Comparison of ENCODE assay signal across 9 cellular contexts in the genomic region with DNA sequence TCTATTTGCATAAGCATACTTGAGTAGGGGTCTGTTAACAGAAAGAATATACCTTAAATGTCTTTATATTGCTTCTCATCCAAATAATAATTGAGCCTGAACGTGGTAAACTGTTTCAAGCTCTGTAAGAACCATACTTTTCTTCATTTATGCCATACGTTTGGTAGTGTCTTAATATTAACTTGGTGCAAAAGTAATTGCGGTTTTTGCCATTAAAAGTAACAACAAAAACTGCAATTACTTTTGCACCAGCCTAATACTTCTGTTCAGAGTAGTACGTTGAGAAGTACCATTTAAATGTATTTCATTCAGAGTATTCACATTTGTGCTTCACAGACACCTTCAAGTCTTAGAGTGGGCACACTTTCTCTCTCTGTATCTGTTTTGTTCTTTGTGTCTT.
"Had no signal": no experiment of that assay in that cellular context is flagged by ENCODE, and none has a peak within 500 bp of the region (broad histone marks: within the 10 kb centered on the region; RNA-seq: fewer than 3 reads in every experiment).

No MANE protein-coding gene starts in this region.

- H3K4me2 ChIP-seq: GM23338 had no signal

- H3K27ac ChIP-seq: GM23248 had no signal

- H3K9me3 ChIP-seq: HAP-1 had no signal

- H2AFZ ChIP-seq: GM23338 had no signal

- H3K9ac ChIP-seq: GM23248 had no signal

- H3K36me3 ChIP-seq: HAP-1 had no signal

- H3K4me1 ChIP-seq: HAP-1 had no signal

- DNase-seq: GM23248, GOT3, H7, H9, HCEC 1CT, HFFc6 had no signal

- H3K4me3 ChIP-seq: GM23248, GM23338, HAP-1 had no signal

- ATAC-seq: GM23338, HCT116 had no signal
